Comparison of ENCODE assay signal across 34 cellular contexts in the genomic region with DNA sequence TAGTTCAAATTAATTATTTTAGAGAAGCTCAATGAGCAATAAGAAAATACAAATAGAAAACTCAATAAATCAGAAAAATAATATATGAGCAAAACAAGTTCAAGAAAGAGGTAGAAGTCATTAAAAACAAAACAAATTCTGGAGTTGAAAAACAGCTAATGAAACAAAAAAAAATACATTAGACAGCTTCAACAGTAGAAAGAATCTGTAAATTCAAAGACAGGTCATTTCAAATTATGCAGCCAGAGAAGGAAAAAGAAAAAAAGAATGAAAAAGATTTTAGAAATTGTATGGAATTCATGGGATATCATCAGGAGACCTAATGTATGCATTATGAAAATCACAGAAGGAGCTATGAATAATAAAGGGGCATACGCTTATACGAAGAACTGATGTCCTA.
"Had no signal": no experiment of that assay in that cellular context is flagged by ENCODE, and none has a peak within 500 bp of the region (broad histone marks: within the 10 kb centered on the region; RNA-seq: fewer than 3 reads in every experiment).

No MANE protein-coding gene starts in this region.

- H3K27me3 ChIP-seq: adrenal gland, ascending aorta, body of pancreas, brain microvascular endothelial cell, breast epithelium, cardiac muscle cell had no signal

- FAIRE-seq: astrocyte, bronchial epithelial cell had no signal

- H3K4me1 ChIP-seq: adrenal gland, ascending aorta, body of pancreas, breast epithelium had no signal

- H3K4me3 ChIP-seq: adrenal gland, ascending aorta, body of pancreas, breast epithelium, cardiac muscle cell had no signal

- ATAC-seq: activated naive CD4-positive, alpha-beta T cell treated with anti-CD3 and anti-CD28 coated beads, Interleukin-2, amount 50 U/mL, for 72 hours; activated naive CD8-positive, alpha-beta T cell treated with anti-CD3 and anti-CD28 coated beads, Interleukin-2, amount 50 U/mL, for 24 hours; activated T-cell treated with anti-CD3 and anti-CD28 coated beads, Interleukin-2, amount 50 U/mL, for 4 hours; activated T-cell treated with anti-CD3 and anti-CD28 coated beads, Interleukin-2, amount 50 U/mL, for 72 hours; activated T-helper 17 cell treated with anti-CD3 and anti-CD28 coated beads, Interleukin-2, amount 50 U/mL, for 72 hours; body of pancreas had no signal

- H3K27ac ChIP-seq: adrenal gland, ascending aorta, body of pancreas, brain microvascular endothelial cell, breast epithelium, cardiac muscle cell had no signal

- H3K9me3 ChIP-seq: body of pancreas had no signal

- DNase-seq: activated effector memory CD4-positive, alpha-beta T cell treated with anti-CD3 and anti-CD28 coated beads, Interleukin-2, amount 50 U/mL, for 16 hours; activated effector memory CD4-positive, alpha-beta T cell treated with Interleukin-2 at 50 U/mL for 16 hours; activated gamma-delta T cell; activated gamma-delta T cell treated with Interleukin-2 at 50 U/mL for 16 hours; activated naive CD4-positive, alpha-beta T cell; activated naive CD4-positive, alpha-beta T cell treated with anti-CD3 and anti-CD28 coated beads for 36 hours; activated naive CD4-positive, alpha-beta T cell treated with anti-CD3 and anti-CD28 coated beads, Interleukin-2, amount 10 ng/mL, durations not matched to agents 7 days and 5 days; activated naive CD4-positive, alpha-beta T cell treated with anti-CD3 and anti-CD28 coated beads, Interleukin-2, amount 50 U/mL, for 16 hours; activated naive CD4-positive, alpha-beta T cell treated with Interleukin-2 at 50 U/mL for 16 hours; activated naive CD8-positive, alpha-beta T cell treated with anti-CD3 and anti-CD28 coated beads for 36 hours; activated naive CD8-positive, alpha-beta T cell treated with anti-CD3 and anti-CD28 coated beads, Interleukin-2, amount 10 ng/mL, durations not matched to agents 7 days and 5 days; activated naive CD8-positive, alpha-beta T cell treated with anti-CD3 and anti-CD28 coated beads, Interleukin-2, amount 50 U/mL, for 24 hours; activated T-cell treated with anti-CD3 and anti-CD28 coated beads, Interleukin-2, amount 50 U/mL, for 1 hour; activated T-cell treated with anti-CD3 and anti-CD28 coated beads, Interleukin-2, amount 50 U/mL, for 24 hours; activated T-cell treated with anti-CD3 and anti-CD28 coated beads, Interleukin-2, amount 50 U/mL, for 4 hours; activated T-cell treated with anti-CD3 and anti-CD28 coated beads, Interleukin-2, amount 50 U/mL, for 48 hours; activated T-cell treated with anti-CD3 and anti-CD28 coated beads, Interleukin-2, amount 50 U/mL, for 72 hours; adrenal gland; amniotic stem cell; amygdala; anterior cingulate cortex; aorta; body of pancreas; brain microvascular endothelial cell; caudate nucleus; central memory CD4-positive, alpha-beta T cell; cerebellar nuclear complex had no signal

- H3K36me3 ChIP-seq: adrenal gland, ascending aorta, brain microvascular endothelial cell, breast epithelium, cardiac muscle cell had no signal
